Comparison of ENCODE assay signal across 20 cellular contexts in the genomic region with DNA sequence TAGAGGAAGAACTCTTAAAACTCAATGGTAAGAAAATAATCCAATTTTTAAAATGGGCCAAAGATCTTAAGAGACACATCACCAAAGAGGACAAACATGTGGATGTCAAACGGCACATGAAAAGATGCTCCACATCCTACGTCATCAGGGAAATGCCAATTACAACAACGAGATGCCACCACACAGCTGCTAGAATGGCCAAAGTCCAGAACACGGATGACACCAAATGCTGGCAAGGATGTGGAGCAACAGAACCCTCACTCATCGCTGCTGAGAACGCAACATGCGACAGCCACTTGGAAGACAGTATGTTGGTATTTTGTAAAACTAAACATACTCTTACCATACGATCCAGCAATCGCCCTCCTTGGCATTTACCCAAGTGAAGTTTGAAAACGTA.
"Had no signal": no experiment of that assay in that cellular context is flagged by ENCODE, and none has a peak within 500 bp of the region (broad histone marks: within the 10 kb centered on the region; RNA-seq: fewer than 3 reads in every experiment).

No MANE protein-coding gene starts in this region.

- ATAC-seq: activated T-cell treated with anti-CD3 and anti-CD28 coated beads, Interleukin-2, amount 50 U/mL, for 4 hours; Right ventricle myocardium inferior had no signal

- H3K9ac ChIP-seq: SK-N-SH had no signal

- H3K9me3 ChIP-seq: SJCRH30, SK-N-SH had no signal

- H3K27ac ChIP-seq: SJCRH30, VCaP had no signal

- H3K4me1 ChIP-seq: SJCRH30 had no signal

- H3K4me2 ChIP-seq: SK-N-SH had no signal

- H3K36me3 ChIP-seq: SJCRH30 had no signal

- DNase-seq: activated CD4-positive, alpha-beta memory T cell treated with anti-CD3 and anti-CD28 coated beads for 36 hours; activated CD4-positive, alpha-beta T cell treated with anti-CD3 and anti-CD28 coated beads, Interleukin-2, amount 10 ng/mL, durations not matched to agents 7 days and 5 days; activated CD4-positive, CD25-positive, alpha-beta regulatory T cell; activated CD8-positive, alpha-beta memory T cell treated with anti-CD3 and anti-CD28 coated beads for 24 hours; activated gamma-delta T cell treated with Interleukin-2 at 50 U/mL for 16 hours; activated naive CD4-positive, alpha-beta T cell treated with anti-CD3 and anti-CD28 coated beads, Interleukin-2, amount 10 ng/mL, durations not matched to agents 7 days and 5 days; activated naive CD8-positive, alpha-beta T cell treated with anti-CD3 and anti-CD28 coated beads for 36 hours; activated T-cell treated with anti-CD3 and anti-CD28 coated beads, Interleukin-2, amount 50 U/mL, for 4 hours; anterior cingulate cortex; Kasumi-1; NCI-H1930; NCI-H2171; NCI-H2227 treated with DMSO at 0.1 percent for 48 hours; NCI-H446 treated with DMSO at 0.1 percent for 48 hours; NCI-H774; SJCRH30; SK-N-SH; T-helper 1 cell had no signal

- H3K4me3 ChIP-seq: SJCRH30 had no signal
